In genomic region chr7:40133561-40134427, GRCh38 we compare ENCODE assay signal across 7 cellular contexts. TPM values are rescaled to one million over a fixed set of nuclear protein-coding genes. Genes with fewer than 3 reads are reported as not detected.
DNase-seq lines count a peak whose midpoint lies in the region; ATAC-seq and TF ChIP-seq lines count a peak whose summit lies in the region.

No MANE protein-coding gene starts in this region.

- no peaks in the 10 kb centered on the region for H3F3A ChIP-seq in Loucy (ENCODE audit: low read depth)

- H3K27ac ChIP-seq in iPS-18a (ENCODE audit: low read length) (peak overlapping the region; percentile 60), spleen (peak overlapping the region; percentile 89 to 95 (median 93))

- no peaks in the 10 kb centered on the region for H3K9me3 ChIP-seq in Loucy (ENCODE audit: insufficient read depth, low read depth, low read length)
- H3K9me3 ChIP-seq in iPS-18a (ENCODE audit: control insufficient read depth, low read depth, low read length), result no peaks in the 10 kb centered on the region
- no peaks in the 10 kb centered on the region for H3K9me3 ChIP-seq in spleen

- ATAC-seq in GM21619 (IDR thresholded peaks at IDR 0.05; ENCODE audit: unreplicated experiment), result peak; percentile 10

- 1 to 3% (median 2%) methylated on average over 17 to 36 of the region's 36 CpGs for WGBS in spleen, 5 donors

- H3K27me3 ChIP-seq in Loucy (ENCODE audit: insufficient read depth, low read length, poor library complexity, severe bottlenecking) (no peaks in the 10 kb centered on the region), iPS-18a (ENCODE audit: control insufficient read depth, insufficient read depth, low read length) (peaks cover 17% of the 10 kb centered on the region), spleen (replicated peaks in 1 of 7) (peaks cover 0 to 10% (median 0%) of the 10 kb centered on the region in 7 donors)

- intact Hi-C loops in spleen (cut with DNase I; ENCODE audit: low total_unique reads), result no loop called here

- no peak for TF ChIP-seq CTCF in Loucy (conservative IDR thresholded peaks at IDR 0.05; ENCODE audit: low read length)
- TF ChIP-seq CTCF in astrocyte of the cerebellum (IDR thresholded peaks at IDR 0.05; ENCODE audit: low read depth, low read length, missing control alignments), result no peak
- no peak for TF ChIP-seq CTCF in spleen (IDR thresholded peaks at IDR 0.05 in 8 of 11, conservative IDR thresholded peaks at IDR 0.05 in 3 of 11)

- peaks cover 50% of the 10 kb centered on the region for H3K79me2 ChIP-seq in Loucy (ENCODE audit: insufficient read depth, low read length)

- H3K4me3 ChIP-seq in GM08714 (ENCODE audit: low read length) (peak overlapping the region; percentile 97), Loucy (ENCODE audit: low read length, poor library complexity, severe bottlenecking) (peak overlapping the region; percentile 99), astrocyte of the cerebellum (ENCODE audit: low read depth, low read length) (peak overlapping the region; percentile 98), iPS-18a (ENCODE audit: low read length) (peak overlapping the region; percentile 95), spleen (peak overlapping the region; percentile 80 to 98 (median 91))

- no peaks in the 10 kb centered on the region for H3K9me2 ChIP-seq in Loucy (replicated peaks; ENCODE audit: low read depth, low read length)

- H3K4me2 ChIP-seq in Loucy (ENCODE audit: low read depth, low read length, poor library complexity, severe bottlenecking), result peak overlapping the region; percentile 84

- DNase-seq in astrocyte of the cerebellum (ENCODE audit: low read depth), result peak; percentile 12
- DNase-seq in spleen, result no peak
- no peak for DNase-seq in COR-L47 (lab: John Stamatoyannopoulos, UW)

- no peaks in the 10 kb centered on the region for H3K36me3 ChIP-seq in Loucy (ENCODE audit: insufficient read depth, low read length)
- peaks cover 5% of the 10 kb centered on the region for H3K36me3 ChIP-seq in iPS-18a (ENCODE audit: control insufficient read depth, low read depth, low read length)
- peaks cover 0 to 12% (median 0%) of the 10 kb centered on the region in 6 donors for H3K36me3 ChIP-seq in spleen

- H3K9ac ChIP-seq in Loucy (ENCODE audit: low read depth, low read length, poor library complexity, severe bottlenecking) (peak overlapping the region; percentile 93), iPS-18a (ENCODE audit: low read length) (peak overlapping the region; percentile 88)

- no peak for TF ChIP-seq POLR2A in spleen (IDR thresholded peaks at IDR 0.05)

- peak overlapping the region; percentile 94 for H2AFZ ChIP-seq in Loucy (ENCODE audit: low read length)

- H4K20me1 ChIP-seq in Loucy (ENCODE audit: insufficient read depth, low read length, poor library complexity, severe bottlenecking), result peaks cover 29% of the 10 kb centered on the region

- in situ Hi-C loops in astrocyte of the cerebellum (cut with HindIII; ENCODE audit: low sequenced_read_pairs), result no loop called here

- H3K4me1 ChIP-seq in Loucy (ENCODE audit: insufficient read depth, low read length, poor library complexity, severe bottlenecking) (peaks cover 33% of the 10 kb centered on the region), iPS-18a (ENCODE audit: control insufficient read depth, low read depth, low read length) (peaks cover 9% of the 10 kb centered on the region), spleen (peaks cover 23 to 64% (median 48%) of the 10 kb centered on the region in 6 donors)

RNA-seq across cellular contexts. Expression of gene MPLKIP, which starts 0.6 kb away (rescaled TPM):
- total RNA-seq in spleen, result 10 to 100 TPM; 28.1 to 45.1 (median 32.3) TPM
- 10 to 100 TPM; 46.6 to 64.5 (median 56.9) TPM for polyA plus RNA-seq in spleen

RNA-seq across cellular contexts. Expression of gene SUGCT, which starts 1.0 kb away (rescaled TPM):
- total RNA-seq in spleen, result 1 to 10 TPM; 1.4 to 6.8 (median 2.1) TPM
- polyA plus RNA-seq in spleen, result 10 to 100 TPM in 1 of 3 donors, 1 to 10 TPM in 2; 1.7 to 13.6 (median 4.8) TPM
